15 cellular contexts compared by ENCODE assay signal in genomic region chr6:36858407-36858981, GRCh38. TPM values are rescaled to one million over a fixed set of nuclear protein-coding genes. Genes with fewer than 3 reads are reported as not detected.
DNase-seq lines count a peak whose midpoint lies in the region; ATAC-seq and TF ChIP-seq lines count a peak whose summit lies in the region.
"Had no signal": no experiment of that assay in that cellular context is flagged by ENCODE, and none has a peak within 500 bp of the region (broad histone marks: within the 10 kb centered on the region; RNA-seq: fewer than 3 reads in every experiment).

No MANE protein-coding gene starts in this region.

- H3F3A ChIP-seq in neural progenitor cell (ENCODE audit: low read depth) = no peaks in the 10 kb centered on the region

- peaks cover 13% of the 10 kb centered on the region for H3K4me1 Mint-ChIP-seq in neural progenitor cell

- H3K4me1 ChIP-seq in neural progenitor cell = peaks cover 3% of the 10 kb centered on the region

- H3K27me3 ChIP-seq in neural progenitor cell = no peaks in the 10 kb centered on the region
- H3K27me3 ChIP-seq: ascending aorta, foreskin keratinocyte had no signal

- peak overlapping the region; percentile 94 for H3K27ac Mint-ChIP-seq in neural progenitor cell
- H3K27ac Mint-ChIP-seq: activated CD8-positive, alpha-beta T cell treated with anti-CD3 and anti-CD28 coated beads, Interleukin-2, amount 10 ng/mL, durations not matched to agents 7 days and 5 days had no signal

- peaks cover 52% of the 10 kb centered on the region for H4K20me1 ChIP-seq in neural progenitor cell (ENCODE audit: low read depth)

- peaks cover 36% of the 10 kb centered on the region for H3K36me3 Mint-ChIP-seq in neural progenitor cell

- H3K4me2 ChIP-seq in neural progenitor cell = no peak overlapping the region

- H3K4me3 ChIP-seq in neural progenitor cell = no peak overlapping the region
- H3K4me3 ChIP-seq: ascending aorta, SK-N-MC, skin epidermis had no signal

- H3K27ac ChIP-seq in neural progenitor cell = peak overlapping the region; percentile 50
- H3K27ac ChIP-seq: ascending aorta, C4-2B, foreskin keratinocyte, SK-N-MC, skin epidermis had no signal

- no peaks in the 10 kb centered on the region for H3K9me3 Mint-ChIP-seq in neural progenitor cell

- H3K4me3 Mint-ChIP-seq in neural progenitor cell = peak overlapping the region; percentile 20
- H3K4me3 Mint-ChIP-seq: activated CD8-positive, alpha-beta T cell treated with anti-CD3 and anti-CD28 coated beads, Interleukin-2, amount 10 ng/mL, durations not matched to agents 7 days and 5 days had no signal

- H3K9ac ChIP-seq in neural progenitor cell = no peak overlapping the region

- ATAC-seq in SK-N-SH treated with all-trans-retinoic acid at 6 μM for 48 hours (peak; percentile 94), GM18868 (IDR thresholded peaks at IDR 0.05; ENCODE audit: unreplicated experiment) (no peak)
- ATAC-seq: activated CD8-positive, alpha-beta T cell treated with anti-CD3 and anti-CD28 coated beads, Interleukin-2, amount 10 ng/mL, durations not matched to agents 7 days and 5 days; foreskin keratinocyte had no signal

- peaks cover 58% of the 10 kb centered on the region for H3K79me2 ChIP-seq in neural progenitor cell (ENCODE audit: low read depth)

- H3K9me3 ChIP-seq in neural progenitor cell (ENCODE audit: low read depth) = no peaks in the 10 kb centered on the region
- H3K9me3 ChIP-seq: ascending aorta had no signal

- TF ChIP-seq CTCF in neural progenitor cell (IDR thresholded peaks at IDR 0.05) = no peak

- DNase-seq in EL (peak; percentile 52), head of caudate nucleus (peak in 28 of 42 donors; percentile 28 to 86 (median 58)), neural progenitor cell (ENCODE audit: low spot score) (no peak), NCI-H1048 (lab: John Stamatoyannopoulos, UW) (no peak), NCI-H2196 (lab: John Stamatoyannopoulos, UW; ENCODE audit: unreplicated experiment) (no peak), UCSD-AML1 (lab: John Stamatoyannopoulos, UW; ENCODE audit: unreplicated experiment) (no peak)
- DNase-seq: activated CD8-positive, alpha-beta T cell treated with anti-CD3 and anti-CD28 coated beads, Interleukin-2, amount 10 ng/mL, durations not matched to agents 7 days and 5 days; midbrain had no signal

- intact Hi-C loops in head of caudate nucleus (cut with DNase I) = no loop called here

- H3K36me3 ChIP-seq in neural progenitor cell = peaks cover 3% of the 10 kb centered on the region

- H2AFZ ChIP-seq in neural progenitor cell (replicated peaks) = no peak overlapping the region

- no peaks in the 10 kb centered on the region for H3K27me3 Mint-ChIP-seq in neural progenitor cell (ENCODE audit: insufficient read depth, low read depth)

TF ChIP-seq in SK-N-SH treated with all-trans-retinoic acid at 6 μM for 48 hours, 23 proteins besides CTCF, POLR2A, EP300 and RAD21:
- TF ChIP-seq BACH2 (CRISPR knock-in tag; IDR thresholded peaks at IDR 0.05; ENCODE audit: borderline replicate concordance) (no peak), ZNF565 (CRISPR knock-in tag; conservative IDR thresholded peaks at IDR 0.05; ENCODE audit: low read depth) (no peak), ZNF70 (CRISPR knock-in tag; IDR thresholded peaks at IDR 0.05) (no peak), TOX (CRISPR knock-in tag; IDR thresholded peaks at IDR 0.05; ENCODE audit: borderline replicate concordance) (no peak), CSDC2 (CRISPR knock-in tag; IDR thresholded peaks at IDR 0.05) (no peak), GLIS3 (CRISPR knock-in tag; IDR thresholded peaks at IDR 0.05) (no peak), TSHZ2 (CRISPR knock-in tag; IDR thresholded peaks at IDR 0.05) (no peak), PPARA (CRISPR knock-in tag; IDR thresholded peaks at IDR 0.05; ENCODE audit: borderline replicate concordance) (no peak), POU6F1 (CRISPR knock-in tag; IDR thresholded peaks at IDR 0.05; ENCODE audit: borderline replicate concordance, low read depth) (no peak), ZC3H10 (CRISPR knock-in tag; IDR thresholded peaks at IDR 0.05) (no peak), ARNTL (CRISPR knock-in tag; IDR thresholded peaks at IDR 0.05; ENCODE audit: borderline replicate concordance, low read depth) (no peak), ZFP3 (CRISPR knock-in tag; IDR thresholded peaks at IDR 0.05) (no peak)

RNA-seq across cellular contexts. Expression of gene PPIL1, which starts 16.1 kb away (rescaled TPM):
- total RNA-seq in neural progenitor cell (ENCODE audit: low replicate concordance) = 81.6 and 93.1 TPM in 2 replicates

RNA-seq across cellular contexts. Expression of gene CPNE5, which starts 19.2 kb away (rescaled TPM):
- 0.56 TPM in 1 of 2 replicates, not detected in the other for total RNA-seq in neural progenitor cell (ENCODE audit: low replicate concordance)
- total RNA-seq: foreskin keratinocyte had no signal

RNA-seq across cellular contexts. Expression of gene C6orf89, which starts 27.3 kb away (rescaled TPM):
- total RNA-seq in neural progenitor cell (ENCODE audit: low replicate concordance) = 17.8 and 21.2 TPM in 2 replicates

Comparison
In these comparisons a context has a peak if more than half of its experiments do, and no peak if none do; other contexts are left out.
1. DNase-seq: peak in EL (single experiment) and head of caudate nucleus (28 of 42); none in neural progenitor cell (single experiment), NCI-H1048 (single experiment), NCI-H2196 (single experiment) and UCSD-AML1 (single experiment).